In genomic region chr5:37567566-37567965, GRCh38 we compare ENCODE assay signal across 18 cellular contexts.
DNase-seq lines count a peak whose midpoint lies in the region; ATAC-seq, FAIRE-seq and TF ChIP-seq lines count a peak whose summit lies in the region.
"Had no signal": no experiment of that assay in that cellular context is flagged by ENCODE, and none has a peak within 500 bp of the region (broad histone marks: within the 10 kb centered on the region; RNA-seq: fewer than 3 reads in every experiment).

No MANE protein-coding gene starts in this region.

- no peak for TF ChIP-seq POLR2A in GM12892 (IDR thresholded peaks at IDR 0.05; ENCODE audit: low read depth, low read length)
- TF ChIP-seq POLR2A in gastrocnemius medialis (IDR thresholded peaks at IDR 0.05) = no peak

- H3K9me3 ChIP-seq in gastrocnemius medialis = no peaks in the 10 kb centered on the region
- H3K9me3 ChIP-seq: BLaER1 treated with 17β-estradiol and CSF1 and Interleukin-3, amounts not matched to agents 10 nM and 100 nM had no signal

- ATAC-seq in gastrocnemius medialis = peak; percentile 29 to 48
- ATAC-seq: CD8-positive, alpha-beta T cell; GM23338 had no signal

- DNase-seq in NCI-H2171 treated with DMSO at 0.1 percent for 48 hours (lab: John Stamatoyannopoulos, UW) (peak; percentile 24), NCI-H2171 (lab: John Stamatoyannopoulos, UW) (no peak), GM12892 (ENCODE audit: insufficient read length) (no peak), gastrocnemius medialis (no peak), GF-D8 (lab: John Stamatoyannopoulos, UW) (no peak), DMS153 (lab: John Stamatoyannopoulos, UW) (no peak)
- no peak for DNase-seq in stimulated activated CD4-positive, alpha-beta T cell treated with anti-CD3 and anti-CD28 coated beads, Interleukin-12 subunit alpha, Interleukin-12 subunit beta, amount 100 ng/mL, for 4 hours
- DNase-seq: 8988T; Calu3; CD8-positive, alpha-beta T cell; DMS53; DND-41; EL; HCEC 1CT had no signal

- TF ChIP-seq CTCF in gastrocnemius medialis (IDR thresholded peaks at IDR 0.05 in 4 of 5, conservative IDR thresholded peaks at IDR 0.05 in 1 of 5) = no peak

- in situ Hi-C loops in gastrocnemius medialis (cut with MboI; ENCODE audit: low sequenced_read_pairs in 4 of 4) = no loop called here

- intact Hi-C loops in gastrocnemius medialis (cut with DNase I; ENCODE audit: low total_unique reads) = no loop called here

- H3K4me1 ChIP-seq in gastrocnemius medialis = peaks cover 18 to 65% of the 10 kb centered on the region in 2 donors
- H3K4me1 ChIP-seq: BLaER1 treated with 17β-estradiol and CSF1 and Interleukin-3, amounts not matched to agents 10 nM and 100 nM had no signal

- peak; percentile 66 for FAIRE-seq in GM12892 (lab: Jason Lieb, UNC)
- FAIRE-seq: GM12891, GM18507 had no signal

- H3K27ac ChIP-seq in gastrocnemius medialis = peak overlapping the region; percentile 15 to 85 (median 56)
- H3K27ac ChIP-seq: BLaER1 treated with 17β-estradiol and CSF1 and Interleukin-3, amounts not matched to agents 10 nM and 100 nM had no signal

- no peaks in the 10 kb centered on the region for H3K36me3 ChIP-seq in gastrocnemius medialis

- no peaks in the 10 kb centered on the region for H3K27me3 ChIP-seq in gastrocnemius medialis
- H3K27me3 ChIP-seq: BLaER1 treated with 17β-estradiol and CSF1 and Interleukin-3, amounts not matched to agents 10 nM and 100 nM had no signal

- no peak overlapping the region for H3K4me3 ChIP-seq in gastrocnemius medialis
- H3K4me3 ChIP-seq: BLaER1 treated with 17β-estradiol and CSF1 and Interleukin-3, amounts not matched to agents 10 nM and 100 nM; GM23338 had no signal
